ENCODE assay signal across 8 cellular contexts in genomic region chr17:64965826-64966283, GRCh38. TPM values are rescaled to one million over a fixed set of nuclear protein-coding genes. Genes with fewer than 3 reads are reported as not detected.
A peak's percentile ranks its signal among the peaks of the same experiment; 100 is the strongest.
DNase-seq lines count a peak whose midpoint lies in the region; ATAC-seq and TF ChIP-seq lines count a peak whose summit lies in the region.
"Not testable (repeated sequence)": the region's sequence is repeated elsewhere in the genome, so short reads cannot be mapped to it uniquely, and the experiment has no call there.

No MANE protein-coding gene starts in this region.

- H3K27ac Mint-ChIP-seq in chondrocyte (ENCODE audit: unreplicated experiment): peak overlapping the region; percentile 70

- TF ChIP-seq CTCF in BJ (IDR thresholded peaks at IDR 0.05; ENCODE audit: insufficient read depth, low read depth, low read length): peak; percentile 48; the same call in 1 of the 2 replicates
- peak; percentile 73 for TF ChIP-seq CTCF in chondrocyte (IDR thresholded peaks at IDR 0.05)

- DNase-seq in BJ (ENCODE audit: low read depth); chondrocyte (ENCODE audit: low spot score): not testable (repeated sequence)
- DNase-seq in NCI-H446 treated with DMSO at 0.1 percent for 48 hours (lab: John Stamatoyannopoulos, UW): peak; percentile 6
- DNase-seq in activated CD4-positive, alpha-beta T cell treated with anti-CD3 and anti-CD28 coated beads for 4 hours: peak; percentile 77 to 87
- DNase-seq in left lobe of liver (ENCODE audit: low spot score): peak; percentile 76
- DNase-seq in stimulated activated CD4-positive, alpha-beta T cell treated with anti-CD3 and anti-CD28 coated beads, Interleukin-1b, Interleukin-23, amount 100 ng/mL, for 48 hours: peak; percentile 79

- POLR2A ChIA-PET in BJ (lab: Charles Lee): not testable (repeated sequence)

- H3K36me3 Mint-ChIP-seq in chondrocyte (ENCODE audit: low read depth): not testable (repeated sequence)

- not testable (repeated sequence) for H3K27me3 ChIP-seq in BJ (ENCODE audit: control insufficient read depth, insufficient read depth, low read length)

- not testable (repeated sequence) for H3K27me3 Mint-ChIP-seq in chondrocyte (ENCODE audit: low read depth)

- not testable (repeated sequence) for H3K36me3 ChIP-seq in BJ (ENCODE audit: control insufficient read depth, insufficient read depth, low read length)

- peak overlapping the region; percentile 25 for H3K4me3 ChIP-seq in BJ (ENCODE audit: low read depth, low read length)

- not testable (repeated sequence) for H3K9me3 Mint-ChIP-seq in chondrocyte (ENCODE audit: low read depth)

- CTCF ChIA-PET in BJ (lab: Yijun Ruan, JAX): interaction anchor here (1.2 to 1.4 kb wide), 4 partner anchors 47 to 232 kb away, joined by 3 to 5 read pairs (median 4); partner anchors contain the start of genes LRRC37A3 and RGS9

- peaks cover 31% of the 10 kb centered on the region for H3K4me1 Mint-ChIP-seq in chondrocyte (ENCODE audit: low read depth)

- H3K4me3 Mint-ChIP-seq in chondrocyte (ENCODE audit: unreplicated experiment): peak overlapping the region; percentile 70

- peak; percentile 91 for ATAC-seq in GM19035 (IDR thresholded peaks at IDR 0.05; ENCODE audit: unreplicated experiment)
- peak; percentile 90 for ATAC-seq in HG03108 (IDR thresholded peaks at IDR 0.05; ENCODE audit: unreplicated experiment)
- ATAC-seq in left lobe of liver: peak; percentile 94

RNA-seq across cellular contexts. Expression of gene LRRC37A3, which starts 46.6 kb away (rescaled TPM):
- 3.4 and 4.0 TPM in 2 replicates for polyA plus RNA-seq in BJ (2011; rRNA removed)
- polyA minus RNA-seq in BJ (2011; rRNA and poly(A)+ RNA removed): 12.5 and 13.3 TPM in 2 replicates
- 15.6 to 25.6 TPM (median 17.5 TPM) in 3 replicates for total RNA-seq in chondrocyte
- 3.1 TPM for total RNA-seq in left lobe of liver
